Comparison of ENCODE assay signal across 1 cellular context in the genomic region with DNA sequence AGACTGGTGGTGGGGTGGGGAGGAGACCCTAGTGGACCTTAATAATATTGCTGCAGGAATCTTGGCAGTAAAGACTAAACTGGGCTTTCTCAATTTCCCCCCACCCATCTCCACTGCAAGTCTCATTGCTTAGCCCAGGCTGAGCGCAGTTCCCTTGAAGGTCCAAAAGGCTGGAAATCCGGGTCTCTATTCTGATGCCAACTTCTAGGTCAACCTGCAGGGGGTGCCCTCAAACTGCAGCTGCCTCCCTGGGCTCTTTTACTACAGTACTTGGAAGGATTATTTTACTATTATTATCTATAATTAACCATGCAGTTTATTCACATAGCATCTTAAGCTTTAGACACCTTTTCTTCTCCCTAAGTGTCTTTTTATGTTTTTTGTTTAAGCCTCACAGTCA.
TF ChIP-seq lines count a peak whose summit lies in the region.

No MANE protein-coding gene starts in this region.

TF ChIP-seq in HEK293T, 16 proteins besides CTCF, POLR2A, EP300 and RAD21 (continued from another document):
- no peak for TF ChIP-seq SUZ12 (IDR thresholded peaks at IDR 0.05)
